ENCODE assay signal across 29 cellular contexts in genomic region chr7:129657363-129657762, GRCh38. TPM values are rescaled to one million over a fixed set of nuclear protein-coding genes. Genes with fewer than 3 reads are reported as not detected.
DNase-seq lines count a peak whose midpoint lies in the region; ATAC-seq, FAIRE-seq and TF ChIP-seq lines count a peak whose summit lies in the region.
"Had no signal": no experiment of that assay in that cellular context is flagged by ENCODE, and none has a peak within 500 bp of the region (broad histone marks: within the 10 kb centered on the region; RNA-seq: fewer than 3 reads in every experiment).

No MANE protein-coding gene starts in this region.

- no peak overlapping the region for H3K9ac ChIP-seq in HCT116 (ENCODE audit: low read length)
- no peak overlapping the region for H3K9ac ChIP-seq in keratinocyte (ENCODE audit: control insufficient read depth, extremely low read depth, insufficient read depth, low read length)

- H3K27me3 ChIP-seq in HCT116 (ENCODE audit: insufficient read depth, low read length) (no peaks in the 10 kb centered on the region), keratinocyte (ENCODE audit: control insufficient read depth, extremely low read depth, insufficient read depth, low read length) (no peaks in the 10 kb centered on the region), spleen (replicated peaks in 1 of 7) (no peaks in the 10 kb centered on the region)
- H3K27me3 ChIP-seq: adrenal gland, brain microvascular endothelial cell, sigmoid colon had no signal

- POLR2A ChIA-PET in HCT116 (lab: Charles Lee), result no interaction called here

- ATAC-seq in activated CD4-positive, CD25-positive, alpha-beta regulatory T cell treated with anti-CD3 and anti-CD28 coated beads, Interleukin-2, amount 50 U/mL, for 24 hours, result peak; percentile 71 to 83
- ATAC-seq in HCT116, result peak; percentile 22; the same call in 1 of the 2 replicates
- ATAC-seq in activated T-helper 17 cell treated with anti-CD3 and anti-CD28 coated beads, Interleukin-2, amount 50 U/mL, for 72 hours (replicated peaks), result peak; percentile 47
- ATAC-seq: left ventricle myocardium superior; mucosa of descending colon; stimulated activated memory B cell treated with anti-CD40 and anti-IgM and Interleukin-4, amounts not matched to agents 10 μg/mL and 1 μg/mL and 100 μg/mL, for 72 hours had no signal

- no TSS peak for BruUV-seq in HCT116 (replicated peaks; lab: Mats Ljungman, UMichigan)

- peaks cover 12 to 37% of the 10 kb centered on the region in 2 experiments; a peak in 3 of 4 replicates for H3K36me3 ChIP-seq in HCT116 (ENCODE audit: control insufficient read depth in 1 of 2, insufficient read depth in 2 of 2, low read length in 2 of 2)
- peaks cover 0 to 4% of the 10 kb centered on the region in 2 experiments for H3K36me3 ChIP-seq in keratinocyte (ENCODE audit: control insufficient read depth in 2 of 2, extremely low read depth in 1 of 2, insufficient read depth in 2 of 2, low read length in 2 of 2)
- H3K36me3 ChIP-seq in spleen, result peaks cover 0 to 58% (median 48%) of the 10 kb centered on the region in 6 donors

- peaks cover 52% of the 10 kb centered on the region for H3K79me2 ChIP-seq in HCT116 (ENCODE audit: insufficient read depth, low read length)
- no peaks in the 10 kb centered on the region for H3K79me2 ChIP-seq in keratinocyte (ENCODE audit: control insufficient read depth, insufficient read depth, low read length)

- TF ChIP-seq RAD21 in HCT116 (IDR thresholded peaks at IDR 0.05; ENCODE audit: low read depth), result no peak

- peaks cover 58% of the 10 kb centered on the region for H3K36me3 Mint-ChIP-seq in activated T-helper 17 cell treated with anti-CD3 and anti-CD28 coated beads, Interleukin-2, amount 50 U/mL, for 72 hours (ENCODE audit: low read depth)

- peaks cover 10% of the 10 kb centered on the region for H3K9me3 Mint-ChIP-seq in activated T-helper 17 cell treated with anti-CD3 and anti-CD28 coated beads, Interleukin-2, amount 50 U/mL, for 72 hours

- H3K27ac ChIP-seq in HCT116 (ENCODE audit: low read depth, low read length), result no peak overlapping the region
- H3K27ac ChIP-seq in keratinocyte (ENCODE audit: control insufficient read depth, insufficient read depth, low read length), result peak overlapping the region; percentile 23
- H3K27ac ChIP-seq in spleen, result no peak overlapping the region
- H3K27ac ChIP-seq: 22Rv1, adrenal gland, brain microvascular endothelial cell, coronary artery, sigmoid colon, thoracic aorta had no signal

- intact Hi-C loops in HCT116 (cut with micrococcal nuclease), result no loop called here
- intact Hi-C loops in spleen (cut with DNase I; ENCODE audit: low total_unique reads), result no loop called here

- no peak for TF ChIP-seq POLR2A in HCT116 (IDR thresholded peaks at IDR 0.05; ENCODE audit: borderline replicate concordance, extremely low read depth, insufficient read depth, insufficient read length)
- no peak for TF ChIP-seq POLR2A in spleen (IDR thresholded peaks at IDR 0.05)

- H3K4me1 Mint-ChIP-seq in activated T-helper 17 cell treated with anti-CD3 and anti-CD28 coated beads, Interleukin-2, amount 50 U/mL, for 72 hours, result peaks cover 5% of the 10 kb centered on the region
- H3K4me1 Mint-ChIP-seq: neural crest cell had no signal

- no peak for TF ChIP-seq CTCF in HCT116 (IDR thresholded peaks at IDR 0.05 in 2 of 3, conservative IDR thresholded peaks at IDR 0.05 in 1 of 3; ENCODE audit: borderline replicate concordance in 1 of 3, insufficient read depth in 1 of 3, low read depth in 2 of 3, low read length in 2 of 3)
- no peak for TF ChIP-seq CTCF in keratinocyte (optimal IDR thresholded peaks at IDR 0.05 in 1 of 3, IDR thresholded peaks at IDR 0.05 in 1 of 3, conservative IDR thresholded peaks at IDR 0.05 in 1 of 3; ENCODE audit: extremely low read depth in 1 of 3, insufficient read depth in 2 of 3, low read length in 3 of 3)
- TF ChIP-seq CTCF in spleen (IDR thresholded peaks at IDR 0.05 in 8 of 11, conservative IDR thresholded peaks at IDR 0.05 in 3 of 11), result no peak

- DNase-seq in activated CD4-positive, CD25-positive, alpha-beta regulatory T cell (lab: John Stamatoyannopoulos, UW), result no peak
- DNase-seq in HCT116 (ENCODE audit: low read depth, low spot score), result no peak
- peak; percentile 61 for DNase-seq in keratinocyte (ENCODE audit: low read depth, low spot score)
- no peak for DNase-seq in spleen
- DNase-seq in NCI-H2171 (lab: John Stamatoyannopoulos, UW), result no peak
- DNase-seq in Ammon's horn (ENCODE audit: low spot score), result no peak
- DNase-seq: activated CD4-positive, alpha-beta T cell treated with anti-CD3 and anti-CD28 coated beads, Interleukin-2, amount 10 ng/mL, durations not matched to agents 7 days and 5 days; activated gamma-delta T cell treated with Interleukin-2 at 50 U/mL for 16 hours; AML-193; brain microvascular endothelial cell; DMS79 treated with DMSO at 0.1 percent for 48 hours; left ventricle myocardium superior; mucosa of descending colon; MV-4-11; NCI-H1930; NCI-H226; NCI-H82; SHP77 treated with DMSO at 0.1 percent for 48 hours; sigmoid colon had no signal

- dilution Hi-C loops in keratinocyte (cut with MboI; ENCODE audit: extremely low pct_ligation_motif_present, low sequenced_read_pairs), result no loop called here

- H3K4me3 Mint-ChIP-seq in activated T-helper 17 cell treated with anti-CD3 and anti-CD28 coated beads, Interleukin-2, amount 50 U/mL, for 72 hours, result no peak overlapping the region
- H3K4me3 Mint-ChIP-seq: activated CD4-positive, alpha-beta T cell treated with anti-CD3 and anti-CD28 coated beads, Interleukin-2, amount 10 ng/mL, durations not matched to agents 7 days and 5 days; neural crest cell; stimulated activated memory B cell treated with anti-CD40 and anti-IgM and Interleukin-4, amounts not matched to agents 10 μg/mL and 1 μg/mL and 100 μg/mL, for 72 hours had no signal

- H3K9me2 ChIP-seq in HCT116 (ENCODE audit: insufficient read depth), result no peaks in the 10 kb centered on the region

- CTCF ChIA-PET in HCT116 (lab: Charles Lee), result interaction anchor here (1.3 kb wide), 1 partner anchor 169 kb away, joined by 3 read pairs; no protein-coding TSS in a partner anchor

- H3K9me3 ChIP-seq in HCT116 (ENCODE audit: control insufficient read depth in 1 of 2, insufficient read depth in 1 of 2, low read depth in 1 of 2, low read length in 2 of 2) (peaks cover 2 to 3% of the 10 kb centered on the region in 2 experiments; a peak in 2 of 4 replicates), keratinocyte (ENCODE audit: control insufficient read depth, low read depth, low read length) (no peaks in the 10 kb centered on the region), spleen (peaks cover 4 to 29% (median 19%) of the 10 kb centered on the region in 8 donors)
- H3K9me3 ChIP-seq: adrenal gland, sigmoid colon had no signal

- no peaks in the 10 kb centered on the region for H3K27me3 Mint-ChIP-seq in activated T-helper 17 cell treated with anti-CD3 and anti-CD28 coated beads, Interleukin-2, amount 50 U/mL, for 72 hours
- H3K27me3 Mint-ChIP-seq: activated CD4-positive, alpha-beta T cell treated with anti-CD3 and anti-CD28 coated beads, Interleukin-2, amount 10 ng/mL, durations not matched to agents 7 days and 5 days; stimulated activated memory B cell treated with anti-CD40 and anti-IgM and Interleukin-4, amounts not matched to agents 10 μg/mL and 1 μg/mL and 100 μg/mL, for 72 hours had no signal

- WGBS in spleen, 5 donors, result 94 to 97% (median 95%) methylated on average over 8 of the region's 8 CpGs

- H2AFZ ChIP-seq in HCT116 (ENCODE audit: low read depth, low read length, poor library complexity, severe bottlenecking), result no peak overlapping the region
- H2AFZ ChIP-seq in keratinocyte (ENCODE audit: control insufficient read depth, low read length), result no peak overlapping the region

- H4K20me1 ChIP-seq in HCT116 (ENCODE audit: insufficient read depth), result no peaks in the 10 kb centered on the region
- H4K20me1 ChIP-seq in keratinocyte (ENCODE audit: control insufficient read depth, extremely low read depth, insufficient read depth, low read length), result no peaks in the 10 kb centered on the region

- H3K4me1 ChIP-seq in HCT116 (ENCODE audit: control insufficient read depth in 1 of 2, insufficient read depth in 2 of 2, low read length in 2 of 2) (0 out of 4 replicates have a peak, but pooled peaks cover 0 to 5% of the 10 kb centered on the region in 2 experiments), keratinocyte (ENCODE audit: control insufficient read depth, extremely low read depth, insufficient read depth, low read length) (peaks cover 14% of the 10 kb centered on the region), spleen (peaks cover 0 to 33% (median 8%) of the 10 kb centered on the region in 6 donors)
- H3K4me1 ChIP-seq: HAP-1 had no signal

- no peak overlapping the region for H3K4me2 ChIP-seq in HCT116 (ENCODE audit: low read length)
- peak overlapping the region; percentile 40 for H3K4me2 ChIP-seq in keratinocyte (ENCODE audit: control insufficient read depth, extremely low read depth, insufficient read depth, low read depth, low read length)

- H3K4me3 ChIP-seq in HCT116 (replicated peaks in 1 of 2; ENCODE audit: low read depth in 1 of 2, low read length in 2 of 2), result no peak overlapping the region
- no peak overlapping the region for H3K4me3 ChIP-seq in keratinocyte (ENCODE audit: control insufficient read depth in 2 of 3, extremely low read depth in 1 of 3, insufficient read depth in 2 of 3, low read depth in 1 of 3, low read length in 3 of 3)
- no peak overlapping the region for H3K4me3 ChIP-seq in spleen
- H3K4me3 ChIP-seq: adrenal gland, coronary artery, HAP-1, mucosa of descending colon, sigmoid colon, thoracic aorta had no signal

- no peak overlapping the region for H3K27ac Mint-ChIP-seq in activated T-helper 17 cell treated with anti-CD3 and anti-CD28 coated beads, Interleukin-2, amount 50 U/mL, for 72 hours
- H3K27ac Mint-ChIP-seq: activated CD4-positive, alpha-beta T cell treated with anti-CD3 and anti-CD28 coated beads, Interleukin-2, amount 10 ng/mL, durations not matched to agents 7 days and 5 days; stimulated activated memory B cell treated with anti-CD40 and anti-IgM and Interleukin-4, amounts not matched to agents 10 μg/mL and 1 μg/mL and 100 μg/mL, for 72 hours had no signal

- RAD21 ChIA-PET in HCT116 (lab: Charles Lee; ENCODE audit: low non-redundant PET in 1 of 2, low total read pairs in 2 of 2, uncharacterized antibody in 2 of 2, unreplicated experiment in 2 of 2), result no interaction called here

- H3K9me1 ChIP-seq in keratinocyte (ENCODE audit: control insufficient read depth, extremely low read depth, insufficient read depth, low read length), result peaks cover 3% of the 10 kb centered on the region

- FAIRE-seq in keratinocyte (lab: Jason Lieb, UNC), result peak; percentile 95
- FAIRE-seq: GM12891 had no signal

RNA-seq across cellular contexts. Expression of gene NRF1, which starts 45.8 kb away (rescaled TPM):
- total RNA-seq in HCT116 (2021; ENCODE audit: unreplicated experiment), result 25.9 TPM
- 19.0 and 22.0 TPM in 2 replicates for polyA plus RNA-seq in HCT116 (2012)
- 10 to 100 TPM; 15.3 to 22.5 TPM for total RNA-seq in activated T-helper 17 cell treated with anti-CD3 and anti-CD28 coated beads, Interleukin-2, amount 50 U/mL, for 72 hours
- 9.2 to 12.6 TPM (median 10.4 TPM) in 3 replicates for polyA plus RNA-seq in keratinocyte
- 3.1 TPM for polyA plus RNA-seq in keratinocyte (2011; ENCODE audit: low read depth)
- 6.7 and 7.0 TPM in 2 replicates for polyA plus RNA-seq in keratinocyte (2011; cell fraction: cytosol; rRNA removed)
- polyA plus RNA-seq in keratinocyte (2011; cell fraction: nucleus; rRNA removed), result 20.3 and 25.7 TPM in 2 replicates
- polyA plus RNA-seq in keratinocyte (2012; ENCODE audit: low replicate concordance), result 7.1 and 8.3 TPM in 2 replicates
- polyA minus RNA-seq in keratinocyte, result 17.2 to 28.9 TPM (median 22.8 TPM) in 3 replicates
- polyA minus RNA-seq in keratinocyte (2011; cell fraction: cytosol; rRNA and poly(A)+ RNA removed), result 9.0 TPM
- polyA minus RNA-seq in keratinocyte (2011; cell fraction: nucleus; rRNA and poly(A)+ RNA removed), result 12.3 and 29.0 TPM in 2 replicates
- total RNA-seq in spleen, result 10 to 100 TPM; 14.7 to 27.9 (median 25.4) TPM
- polyA plus RNA-seq in spleen, result 10 to 100 TPM in 1 of 3 donors, 1 to 10 TPM in 2; 6.7 to 11.6 (median 8.8) TPM

Comparison
In these comparisons a context has a peak if more than half of its experiments do, and no peak if none do; other contexts are left out.
1. ATAC-seq: peak in every context shown above with its lines; median percentile 77 in activated CD4-positive, CD25-positive, alpha-beta regulatory T cell treated with anti-CD3 and anti-CD28 coated beads, Interleukin-2, amount 50 U/mL, for 24 hours; 47 in activated T-helper 17 cell treated with anti-CD3 and anti-CD28 coated beads, Interleukin-2, amount 50 U/mL, for 72 hours; 22 in HCT116.